Comparison of ENCODE assay signal across 24 cellular contexts in genomic region chr13:41241626-41242025, GRCh38.
"Had no signal": no experiment of that assay in that cellular context is flagged by ENCODE, and none has a peak within 500 bp of the region (broad histone marks: within the 10 kb centered on the region; RNA-seq: fewer than 3 reads in every experiment).

No MANE protein-coding gene starts in this region.

- DNase-seq: Karpas-422, KG1, MG63, NCI-H1092, NCI-H1105 treated with DMSO at 0.1 percent for 48 hours, NCI-H1417 treated with DMSO at 0.1 percent for 48 hours, NCI-H146, NCI-H1694 treated with DMSO at 0.1 percent for 48 hours, NCI-H1930, NCI-H2081, NCI-H2107, NCI-H345, NCI-H446 treated with DMSO at 0.1 percent for 48 hours, NCI-H510A treated with DMSO at 0.1 percent for 48 hours, NCI-H526, NCI-H82, Right ventricle myocardium superior, RPMI8226, SIG-M5 had no signal

- H3K4me1 ChIP-seq: SJSA1 had no signal

- H3K27me3 ChIP-seq: MG63, SJSA1 had no signal

- H3K4me3 ChIP-seq: MG63, SJSA1, SK-N-MC had no signal

- H3K9me3 ChIP-seq: MG63, SJSA1 had no signal

- H3K27ac ChIP-seq: HL-60, SJSA1, SK-N-MC had no signal

- H3K36me3 ChIP-seq: SJSA1 had no signal

- FAIRE-seq: HTR-8/SVneo, RCC 7860 had no signal
